ENCODE assay signal across 19 cellular contexts in the genomic region with DNA sequence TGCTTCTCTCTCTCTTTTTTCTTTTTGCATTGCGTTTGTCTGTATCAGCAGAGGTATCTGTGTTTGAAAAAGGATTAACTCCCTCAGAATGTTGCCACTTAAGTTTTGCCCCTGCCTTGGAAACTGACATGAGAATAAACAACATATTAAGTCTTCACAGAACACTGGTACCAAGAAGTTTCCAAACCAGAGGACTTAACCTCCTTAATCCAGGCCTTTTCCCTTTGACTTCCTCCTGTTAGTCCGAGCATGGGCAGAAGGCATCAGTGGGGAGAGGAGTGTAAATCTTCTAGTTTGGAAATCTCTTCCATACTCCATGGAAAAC.
DNase-seq lines count a peak whose midpoint lies in the region; ATAC-seq, FAIRE-seq and TF ChIP-seq lines count a peak whose summit lies in the region.
"Had no signal": no experiment of that assay in that cellular context is flagged by ENCODE, and none has a peak within 500 bp of the region (broad histone marks: within the 10 kb centered on the region; RNA-seq: fewer than 3 reads in every experiment).

No MANE protein-coding gene starts in this region.

- H3K9me2 ChIP-seq in GM23338 (ENCODE audit: insufficient read depth): peaks cover 7% of the 10 kb centered on the region

- no peak for ATAC-seq in GM23338
- ATAC-seq in GM21390 (IDR thresholded peaks at IDR 0.05; ENCODE audit: unreplicated experiment): no peak
- ATAC-seq: CD8-positive, alpha-beta T cell; PC-3 had no signal

- FAIRE-seq in keratinocyte (lab: Jason Lieb, UNC): peak; percentile 26
- FAIRE-seq: HTR-8/SVneo, K562 had no signal

- H3K9me3 ChIP-seq in WERI-Rb-1 (ENCODE audit: severe bottlenecking): no peaks in the 10 kb centered on the region
- H3K9me3 ChIP-seq in keratinocyte (ENCODE audit: control insufficient read depth, low read depth, low read length): no peaks in the 10 kb centered on the region
- H3K9me3 ChIP-seq in parathyroid adenoma (ENCODE audit: control insufficient read depth, low read length): no peaks in the 10 kb centered on the region
- H3K9me3 ChIP-seq: SJSA1 had no signal

- H3K79me2 ChIP-seq in GM23338 (replicated peaks; ENCODE audit: insufficient read depth): no peaks in the 10 kb centered on the region
- H3K79me2 ChIP-seq in keratinocyte (ENCODE audit: control insufficient read depth, insufficient read depth, low read length): no peaks in the 10 kb centered on the region
- no peaks in the 10 kb centered on the region for H3K79me2 ChIP-seq in parathyroid adenoma

- no peaks in the 10 kb centered on the region for H3K36me3 ChIP-seq in GM23338 (ENCODE audit: insufficient read depth)
- no peaks in the 10 kb centered on the region for H3K36me3 ChIP-seq in WERI-Rb-1
- H3K36me3 ChIP-seq in keratinocyte (ENCODE audit: control insufficient read depth in 2 of 2, extremely low read depth in 1 of 2, insufficient read depth in 2 of 2, low read length in 2 of 2): no peaks in the 10 kb centered on the region
- no peaks in the 10 kb centered on the region for H3K36me3 ChIP-seq in parathyroid adenoma (ENCODE audit: control insufficient read depth, insufficient read depth, low read length)
- H3K36me3 ChIP-seq: SJSA1 had no signal

- DNase-seq in GM23338 (ENCODE audit: low spot score) (no peak), WERI-Rb-1 (peak; percentile 14), keratinocyte (ENCODE audit: low read depth, low spot score) (no peak), substantia nigra (lab: John Stamatoyannopoulos, UW) (no peak), kidney tubule cell (ENCODE audit: low spot score) (no peak), activated gamma-delta T cell treated with Interleukin-2 at 50 U/mL for 16 hours (no peak)
- DNase-seq: CD8-positive, alpha-beta T cell; NCI-H1436 treated with DMSO at 0.1 percent for 48 hours; NCI-H2081 treated with DMSO at 0.1 percent for 48 hours; NCI-H2227 treated with DMSO at 0.1 percent for 48 hours; NCI-H526; PC-3 had no signal

- no peaks in the 10 kb centered on the region for H3K36me3 Mint-ChIP-seq in GM23338 (ENCODE audit: low read depth)
- H3K36me3 Mint-ChIP-seq: CD8-positive, alpha-beta T cell had no signal

- H3K27ac ChIP-seq in GM23338 (ENCODE audit: low read depth) (no peak overlapping the region), WERI-Rb-1 (peak overlapping the region; percentile 61), keratinocyte (ENCODE audit: control insufficient read depth, insufficient read depth, low read length) (no peak overlapping the region), parathyroid adenoma (no peak overlapping the region), substantia nigra (ENCODE audit: low read depth, low read length, poor library complexity, severe bottlenecking) (no peak overlapping the region)
- H3K27ac ChIP-seq: SJSA1 had no signal

- no peaks in the 10 kb centered on the region for H3K9me1 ChIP-seq in keratinocyte (ENCODE audit: control insufficient read depth, extremely low read depth, insufficient read depth, low read length)

- peaks cover 16% of the 10 kb centered on the region for H3K27me3 Mint-ChIP-seq in GM23338 (ENCODE audit: insufficient read depth, low read depth, poor library complexity)

- peak overlapping the region; percentile 97 for H2AFZ ChIP-seq in GM23338
- H2AFZ ChIP-seq in keratinocyte (ENCODE audit: control insufficient read depth, low read length): no peak overlapping the region
- peak overlapping the region; percentile 34 for H2AFZ ChIP-seq in parathyroid adenoma

- H3K4me3 ChIP-seq in GM23338 (no peak overlapping the region; the same call in 1 of the 2 replicates), WERI-Rb-1 (ENCODE audit: low read depth, low read length) (peak overlapping the region; percentile 61), keratinocyte (ENCODE audit: control insufficient read depth in 2 of 3, extremely low read depth in 1 of 3, insufficient read depth in 2 of 3, low read depth in 1 of 3, low read length in 3 of 3) (no peak overlapping the region), parathyroid adenoma (ENCODE audit: low read depth, low read length) (no peak overlapping the region)
- H3K4me3 ChIP-seq: K562, SJSA1 had no signal

- H3F3A ChIP-seq in GM23338 (replicated peaks; ENCODE audit: low read depth): no peaks in the 10 kb centered on the region

- H3K9ac ChIP-seq in keratinocyte (ENCODE audit: control insufficient read depth, extremely low read depth, insufficient read depth, low read length) (no peak overlapping the region), parathyroid adenoma (no peak overlapping the region)

- no peak overlapping the region for H3K27ac Mint-ChIP-seq in GM23338
- H3K27ac Mint-ChIP-seq: B cell; CD8-positive, alpha-beta T cell had no signal

- H4K20me1 ChIP-seq in GM23338 (replicated peaks; ENCODE audit: insufficient read depth): no peaks in the 10 kb centered on the region
- H4K20me1 ChIP-seq in keratinocyte (ENCODE audit: control insufficient read depth, extremely low read depth, insufficient read depth, low read length): no peaks in the 10 kb centered on the region

- H3K4me1 ChIP-seq in GM23338 (ENCODE audit: insufficient read depth) (peaks cover 14% of the 10 kb centered on the region), keratinocyte (ENCODE audit: control insufficient read depth, extremely low read depth, insufficient read depth, low read length) (peaks cover 42% of the 10 kb centered on the region), parathyroid adenoma (peaks cover 25% of the 10 kb centered on the region)
- H3K4me1 ChIP-seq: SJSA1 had no signal

- peaks cover 16% of the 10 kb centered on the region for H3K4me1 Mint-ChIP-seq in GM23338
- H3K4me1 Mint-ChIP-seq: B cell had no signal

- no peak overlapping the region for H3K4me3 Mint-ChIP-seq in GM23338
- H3K4me3 Mint-ChIP-seq: B cell; CD8-positive, alpha-beta T cell; H9 had no signal

- H3K4me2 ChIP-seq in GM23338 (peak overlapping the region; percentile 62; the same call in 1 of the 2 replicates), keratinocyte (ENCODE audit: control insufficient read depth, extremely low read depth, insufficient read depth, low read depth, low read length) (no peak overlapping the region), parathyroid adenoma (ENCODE audit: low read length) (no peak overlapping the region)

- peaks cover 18% of the 10 kb centered on the region; the same call in 1 of the 2 replicates for H3K27me3 ChIP-seq in GM23338 (ENCODE audit: insufficient read depth)
- H3K27me3 ChIP-seq in WERI-Rb-1 (ENCODE audit: insufficient read depth, low read depth, severe bottlenecking): no peaks in the 10 kb centered on the region
- no peaks in the 10 kb centered on the region for H3K27me3 ChIP-seq in keratinocyte (ENCODE audit: control insufficient read depth, extremely low read depth, insufficient read depth, low read length)
- no peaks in the 10 kb centered on the region for H3K27me3 ChIP-seq in parathyroid adenoma (ENCODE audit: control insufficient read depth, insufficient read depth, low read length)
- H3K27me3 ChIP-seq: SJSA1 had no signal

- TF ChIP-seq CTCF in GM23338 (conservative IDR thresholded peaks at IDR 0.05; ENCODE audit: low read depth in 2 of 2): no peak
- no peak for TF ChIP-seq CTCF in WERI-Rb-1 (IDR thresholded peaks at IDR 0.05; ENCODE audit: low read depth, low read length)
- no peak for TF ChIP-seq CTCF in keratinocyte (optimal IDR thresholded peaks at IDR 0.05 in 1 of 3, IDR thresholded peaks at IDR 0.05 in 1 of 3, conservative IDR thresholded peaks at IDR 0.05 in 1 of 3; ENCODE audit: extremely low read depth in 1 of 3, insufficient read depth in 2 of 3, low read length in 3 of 3)
- TF ChIP-seq CTCF in parathyroid adenoma (IDR thresholded peaks at IDR 0.05): no peak

- no peaks in the 10 kb centered on the region for H3K9me3 Mint-ChIP-seq in GM23338
- H3K9me3 Mint-ChIP-seq: CD8-positive, alpha-beta T cell; H9 had no signal

- dilution Hi-C loops in keratinocyte (cut with MboI; ENCODE audit: extremely low pct_ligation_motif_present, low sequenced_read_pairs): no loop called here

TF ChIP-seq in GM23338, 12 proteins besides CTCF, POLR2A, EP300 and RAD21 (continues in another document):
- TF ChIP-seq JUNB (IDR thresholded peaks at IDR 0.05; ENCODE audit: unreplicated experiment): no peak
- TF ChIP-seq CREB1 (CRISPR knock-in tag; IDR thresholded peaks at IDR 0.05; ENCODE audit: low read depth): no peak
